19 cellular contexts compared by ENCODE assay signal in the genomic region with DNA sequence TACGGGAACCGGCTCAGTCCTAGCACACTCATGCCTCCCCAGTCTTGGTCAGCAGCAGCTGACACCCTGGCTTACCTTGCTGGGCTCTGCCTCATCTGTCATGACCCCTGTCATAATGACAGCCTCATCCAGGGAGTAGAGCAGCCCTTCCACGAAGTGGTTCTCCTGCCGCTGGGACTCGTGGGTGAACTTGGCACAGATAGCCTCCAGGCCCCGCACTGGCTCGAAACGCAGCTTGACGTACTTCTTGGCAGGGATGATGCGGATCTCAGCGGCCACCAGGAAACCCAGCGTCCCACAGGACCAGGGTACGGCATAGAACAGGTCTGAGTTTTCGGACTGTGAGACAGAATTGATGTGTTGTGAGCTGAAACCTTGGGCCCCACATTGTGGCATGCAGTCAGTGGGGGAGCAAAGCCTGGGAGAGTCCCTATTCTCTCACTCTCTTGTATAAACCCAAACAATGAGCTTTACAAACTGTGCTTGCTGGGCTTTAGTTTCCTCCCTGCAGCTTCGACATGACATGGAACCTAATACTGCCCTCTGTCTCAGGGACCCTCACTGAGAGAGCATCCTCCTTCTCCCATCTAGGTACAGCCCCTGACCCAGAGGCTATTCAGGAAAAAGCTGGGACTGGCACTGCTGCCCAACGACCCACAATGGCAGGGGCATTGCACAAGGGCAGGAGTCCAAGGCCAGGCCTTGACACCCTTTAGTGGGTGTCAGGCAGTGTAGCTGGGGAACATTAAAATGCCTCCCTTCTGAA. TPM values are rescaled to one million over a fixed set of nuclear protein-coding genes. Genes with fewer than 3 reads are reported as not detected.
DNase-seq lines count a peak whose midpoint lies in the region; TF ChIP-seq lines count a peak whose summit lies in the region.
"Had no signal": no experiment of that assay in that cellular context is flagged by ENCODE, and none has a peak within 500 bp of the region (broad histone marks: within the 10 kb centered on the region; RNA-seq: fewer than 3 reads in every experiment).

No MANE protein-coding gene starts in this region.

- peaks cover 74% of the 10 kb centered on the region for H3K36me3 ChIP-seq in brain microvascular endothelial cell (replicated peaks)
- H3K36me3 ChIP-seq in SJCRH30: peaks cover 5% of the 10 kb centered on the region; the same call in 1 of the 2 replicates

- no peaks in the 10 kb centered on the region for H3K4me1 ChIP-seq in SJCRH30

- in situ Hi-C loops in brain microvascular endothelial cell (cut with HindIII; ENCODE audit: low pct_ligation_motif_present, low sequenced_read_pairs): no loop called here

- peak overlapping the region in 53 of 59 donors; percentile 4 to 86 (median 64) for H3K27ac ChIP-seq in dorsolateral prefrontal cortex
- H3K27ac ChIP-seq in layer of hippocampus (ENCODE audit: low read depth, low read length): peak overlapping the region; percentile 24
- no peak overlapping the region for H3K27ac ChIP-seq in brain microvascular endothelial cell
- H3K27ac ChIP-seq in SJCRH30: no peak overlapping the region

- peak in 5 of 56 donors; percentile 6 to 22 (median 11) for TF ChIP-seq CTCF in dorsolateral prefrontal cortex (IDR thresholded peaks at IDR 0.05 in 54 of 56, conservative IDR thresholded peaks at IDR 0.05 in 2 of 56; ENCODE audit: low read depth in 1 of 56, partially characterized antibody in 56 of 56)
- TF ChIP-seq CTCF in neural crest cell (conservative IDR thresholded peaks at IDR 0.05): no peak
- no peak for TF ChIP-seq CTCF in brain microvascular endothelial cell (IDR thresholded peaks at IDR 0.05; ENCODE audit: low read depth, low read length, missing control alignments)

- intact Hi-C loops in dorsolateral prefrontal cortex (cut with DNase I): no loop called here

- H3K4me3 ChIP-seq in dorsolateral prefrontal cortex: peak overlapping the region in 4 of 59 donors; percentile 1 to 8 (median 3)
- H3K4me3 ChIP-seq in brain microvascular endothelial cell (ENCODE audit: low read depth, low read length): no peak overlapping the region
- no peak overlapping the region for H3K4me3 ChIP-seq in SJCRH30
- H3K4me3 ChIP-seq: GM12878 had no signal

- peaks cover 31% of the 10 kb centered on the region for H3K36me3 Mint-ChIP-seq in neural crest cell (ENCODE audit: low read depth)

- H3K27ac Mint-ChIP-seq in neural crest cell (ENCODE audit: unreplicated experiment): peak overlapping the region; percentile 83

- no peaks in the 10 kb centered on the region for H3K27me3 Mint-ChIP-seq in neural crest cell (ENCODE audit: low read depth)
- H3K27me3 Mint-ChIP-seq: CD8-positive, alpha-beta memory T cell had no signal

- no peaks in the 10 kb centered on the region for H3K9me3 ChIP-seq in SJCRH30 (replicated peaks)

- H3K27me3 ChIP-seq in dorsolateral prefrontal cortex (no peaks in the 10 kb centered on the region), layer of hippocampus (ENCODE audit: control insufficient read depth, insufficient read depth, low read length) (no peaks in the 10 kb centered on the region), brain microvascular endothelial cell (replicated peaks) (no peaks in the 10 kb centered on the region), SJCRH30 (no peaks in the 10 kb centered on the region)

- DNase-seq in dorsolateral prefrontal cortex: no peak
- no peak for DNase-seq in neural crest cell (ENCODE audit: low read depth, low spot score)
- DNase-seq in germinal center (ENCODE audit: low spot score): no peak
- DNase-seq in brain microvascular endothelial cell: no peak
- no peak for DNase-seq in SJCRH30
- no peak for DNase-seq in glomerular visceral epithelial cell (ENCODE audit: extremely low spot score)
- DNase-seq: ACHN; CD8-positive, alpha-beta memory T cell; DMS53; EL; GOT3; KBM-7; NCI-H1417 treated with DMSO at 0.1 percent for 48 hours; NCI-H2029; NCI-H345; NCI-H524 treated with DMSO at 0.1 percent for 48 hours; SHP77 treated with DMSO at 0.1 percent for 48 hours had no signal

- H3K9me3 Mint-ChIP-seq in neural crest cell: no peaks in the 10 kb centered on the region
- H3K9me3 Mint-ChIP-seq: CD8-positive, alpha-beta memory T cell had no signal

- no peaks in the 10 kb centered on the region for H3K4me1 Mint-ChIP-seq in neural crest cell
- H3K4me1 Mint-ChIP-seq: CD8-positive, alpha-beta memory T cell had no signal

- no peak overlapping the region for H3K4me3 Mint-ChIP-seq in neural crest cell
- H3K4me3 Mint-ChIP-seq: CD8-positive, alpha-beta memory T cell had no signal

RNA-seq across cellular contexts. Expression of a gene that starts 15.5 kb away (rescaled TPM):
- total RNA-seq in dorsolateral prefrontal cortex (100 to 1,000 TPM in 117 of 120 experiments, 10 to 100 TPM in 3; 81.5 to 336 (median 168) TPM), neural crest cell (396 and 417 TPM in 2 replicates)
- total RNA-seq in SJCRH30 (2014; rRNA removed; shearing (Covaris generic)): 45.5 and 45.6 TPM in 2 replicates

Comparison
In these comparisons a context has a peak if more than half of its experiments do, and no peak if none do; other contexts are left out.
1. H3K27ac ChIP-seq: peak in dorsolateral prefrontal cortex (53 of 59) and layer of hippocampus (single experiment); none in brain microvascular endothelial cell (single experiment) and SJCRH30 (single experiment).